ENCODE assay signal across 11 cellular contexts in the genomic region with DNA sequence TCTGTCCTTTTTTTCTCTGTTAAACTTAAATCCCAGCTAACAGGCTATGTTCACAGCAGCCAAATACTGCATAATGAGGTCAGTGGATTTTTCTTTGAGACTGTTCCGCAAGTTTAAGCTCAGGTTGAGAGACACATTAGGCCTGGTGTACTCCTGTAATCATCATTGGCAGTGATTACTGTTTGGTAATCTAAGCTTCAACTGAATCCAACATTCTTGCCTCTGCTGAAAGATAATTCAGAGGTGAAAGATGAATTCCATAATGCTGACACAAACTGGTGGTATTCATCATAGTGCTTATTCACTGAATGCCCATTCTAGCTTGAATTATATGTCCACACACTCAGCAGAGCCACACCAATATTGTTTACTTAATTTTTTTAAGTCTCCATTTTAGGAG.
A peak's percentile ranks its signal among the peaks of the same experiment; 100 is the strongest.
DNase-seq lines count a peak whose midpoint lies in the region; ATAC-seq and TF ChIP-seq lines count a peak whose summit lies in the region.
"Had no signal": no experiment of that assay in that cellular context is flagged by ENCODE, and none has a peak within 500 bp of the region (broad histone marks: within the 10 kb centered on the region; RNA-seq: fewer than 3 reads in every experiment).

No MANE protein-coding gene starts in this region.

- intact Hi-C loops in sigmoid colon (cut with DNase I) = loop anchor here (5.0 kb wide), 1 partner anchor 67 kb away; no protein-coding TSS in a partner anchor

- H3K9ac ChIP-seq in adipocyte (ENCODE audit: low read length) = no peak overlapping the region

- POLR2A ChIA-PET in HEK293 (lab: Yijun Ruan, JAX) = interaction anchor here (0.7 to 1.9 kb wide), 6 partner anchors 8 to 111 kb away, joined by 3 to 6 read pairs (median 3); no protein-coding TSS in a partner anchor

- TF ChIP-seq EP300 in gastroesophageal sphincter (IDR thresholded peaks at IDR 0.05) (no peak), sigmoid colon (IDR thresholded peaks at IDR 0.05) (no peak)

- H3K4me1 ChIP-seq in HEK293 (ENCODE audit: control insufficient read depth, insufficient read depth, low read length) (peaks cover 37% of the 10 kb centered on the region), adipocyte (ENCODE audit: control insufficient read depth, insufficient read depth, low read length) (peaks cover 22% of the 10 kb centered on the region), gastroesophageal sphincter (peaks cover 14 to 88% (median 16%) of the 10 kb centered on the region in 3 donors), sigmoid colon (peaks cover 0 to 77% (median 51%) of the 10 kb centered on the region in 4 donors)

- H3K4me3 ChIP-seq in HEK293 (ENCODE audit: low read depth, low read length) (no peak overlapping the region), adipocyte (ENCODE audit: low read length) (no peak overlapping the region), gastroesophageal sphincter (no peak overlapping the region), sigmoid colon (no peak overlapping the region)
- H3K4me3 ChIP-seq: vagina had no signal

- H3K27ac ChIP-seq in HEK293 (ENCODE audit: extremely low read depth, low read depth, low read length) (no peak overlapping the region), gastroesophageal sphincter (peak overlapping the region; percentile 63 to 81 (median 72)), sigmoid colon (peak overlapping the region; percentile 55 to 83 (median 76))
- H3K27ac ChIP-seq: vagina had no signal

- H3K9me3 ChIP-seq in HEK293 (ENCODE audit: control insufficient read depth, insufficient read depth, low read depth, low read length) (no peaks in the 10 kb centered on the region), adipocyte (ENCODE audit: control insufficient read depth, low read length) (no peaks in the 10 kb centered on the region), gastroesophageal sphincter (no peaks in the 10 kb centered on the region), sigmoid colon (no peaks in the 10 kb centered on the region)
- H3K9me3 ChIP-seq: vagina had no signal

- TF ChIP-seq POLR2A in gastroesophageal sphincter (IDR thresholded peaks at IDR 0.05) = no peak
- TF ChIP-seq POLR2A in sigmoid colon (IDR thresholded peaks at IDR 0.05) = no peak

- H3K27me3 ChIP-seq in adipocyte (replicated peaks; ENCODE audit: control insufficient read depth, insufficient read depth, low read length) (no peaks in the 10 kb centered on the region), gastroesophageal sphincter (no peaks in the 10 kb centered on the region), sigmoid colon (no peaks in the 10 kb centered on the region)
- H3K27me3 ChIP-seq: vagina had no signal

- DNase-seq in adipocyte (ENCODE audit: low read depth) = peak; percentile 73
- no peak for DNase-seq in sigmoid colon
- DNase-seq in DMS 273 treated with DMSO at 0.1 percent for 48 hours (lab: John Stamatoyannopoulos, UW) = no peak
- DNase-seq in NCI-H345 treated with DMSO at 0.1 percent for 48 hours (lab: John Stamatoyannopoulos, UW; ENCODE audit: unreplicated experiment) = no peak
- no peak for DNase-seq in AML-193 (lab: John Stamatoyannopoulos, UW)
- DNase-seq: cortex of kidney, nucleus accumbens had no signal

- no peak for TF ChIP-seq CTCF in HEK293 (tag by site-specific recombination; IDR thresholded peaks at IDR 0.05)
- no peak for TF ChIP-seq CTCF in gastroesophageal sphincter (IDR thresholded peaks at IDR 0.05)
- no peak for TF ChIP-seq CTCF in sigmoid colon (IDR thresholded peaks at IDR 0.05)

- peak; percentile 74 for ATAC-seq in gastroesophageal sphincter
- no peak for ATAC-seq in GM18517 (IDR thresholded peaks at IDR 0.05; ENCODE audit: unreplicated experiment)

- CTCF ChIA-PET in HEK293 (lab: Yijun Ruan, JAX) = interaction anchor here (0.7 kb wide), 3 partner anchors 17 to 340 kb away, joined by 3 to 7 read pairs (median 3); no protein-coding TSS in a partner anchor

- WGBS in gastroesophageal sphincter (ENCODE audit: low coverage in 1 of 2), 2 donors = 22 to 25% methylated on average over 1 of the region's 1 CpG
- 95% methylated on average over 1 of the region's 1 CpG for WGBS in sigmoid colon, 2 donors

- H3K36me3 ChIP-seq in HEK293 (ENCODE audit: control insufficient read depth in 2 of 2, insufficient read depth in 1 of 2, low read length in 2 of 2) = no peaks in the 10 kb centered on the region
- H3K36me3 ChIP-seq in adipocyte (ENCODE audit: control insufficient read depth, insufficient read depth, low read length, severe bottlenecking) = no peaks in the 10 kb centered on the region
- H3K36me3 ChIP-seq in gastroesophageal sphincter = no peaks in the 10 kb centered on the region
- no peaks in the 10 kb centered on the region for H3K36me3 ChIP-seq in sigmoid colon
- H3K36me3 ChIP-seq: vagina had no signal

TF ChIP-seq in HEK293, 187 proteins besides CTCF, POLR2A, EP300 and RAD21:
- TF ChIP-seq ZNF366 (tag by site-specific recombination; conservative IDR thresholded peaks at IDR 0.05) (0 out of 2 replicates have a peak, but pooled peaks have one; percentile 12), ZNF585B (tag by site-specific recombination; IDR thresholded peaks at IDR 0.05) (no peak)
